Comparison of ENCODE assay signal across 20 cellular contexts in the genomic region with DNA sequence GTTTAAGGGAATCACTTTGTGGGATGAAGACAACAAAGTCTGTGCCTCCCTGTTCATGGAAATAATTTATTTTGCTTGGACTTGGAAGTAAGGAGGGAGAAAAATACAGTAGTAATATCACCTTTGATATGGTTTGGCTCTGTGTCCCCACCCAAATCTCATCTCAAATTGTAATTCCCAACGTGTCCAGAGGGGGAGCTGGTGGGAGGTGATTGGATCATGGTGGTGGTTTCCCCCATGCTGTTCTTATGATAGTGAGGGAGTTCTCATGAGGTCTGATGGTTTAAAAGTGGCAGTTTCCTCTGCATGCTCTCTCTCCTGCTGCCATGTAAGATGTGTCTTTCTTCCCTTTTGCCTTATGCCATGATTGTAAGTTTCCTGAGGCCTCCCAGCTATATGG.
DNase-seq lines count a peak whose midpoint lies in the region; TF ChIP-seq lines count a peak whose summit lies in the region.
"Had no signal": no experiment of that assay in that cellular context is flagged by ENCODE, and none has a peak within 500 bp of the region (broad histone marks: within the 10 kb centered on the region; RNA-seq: fewer than 3 reads in every experiment).

No MANE protein-coding gene starts in this region.

- H2BK120ac ChIP-seq in H9 (ENCODE audit: low read depth, low read length, poor library complexity, severe bottlenecking) = no peak overlapping the region

- H4K20me1 ChIP-seq in DOHH2 (ENCODE audit: control insufficient read depth, insufficient read depth, low read depth, low read length) (no peaks in the 10 kb centered on the region), H9 (ENCODE audit: control insufficient read depth, insufficient read depth, insufficient read length) (no peaks in the 10 kb centered on the region)
- H4K20me1 ChIP-seq: BLaER1 had no signal

- H3K4me1 Mint-ChIP-seq in H9 = peaks cover 10 to 11% of the 10 kb centered on the region in 2 experiments
- H3K4me1 Mint-ChIP-seq: naive B cell had no signal

- H3K27ac Mint-ChIP-seq in H9 = no peak overlapping the region
- H3K27ac Mint-ChIP-seq: naive B cell had no signal

- H3K9me3 Mint-ChIP-seq in H9 = peaks cover 5 to 7% of the 10 kb centered on the region in 2 experiments; a peak in 4 of 5 replicates

- H3F3A ChIP-seq in DOHH2 (ENCODE audit: control insufficient read depth, insufficient read depth) = no peaks in the 10 kb centered on the region

- no CpG with 5 or more reads among the region's 1 CpG for WGBS in H9 (ENCODE audit: extremely low coverage, insufficient read length, low lambda C conversion rate)

- H2BK5ac ChIP-seq in H9 (ENCODE audit: insufficient read length, low read length) = no peak overlapping the region

- no peaks in the 10 kb centered on the region for H3K9me2 ChIP-seq in DOHH2 (replicated peaks; ENCODE audit: control insufficient read depth, low read length)

- H3K27me3 ChIP-seq in DOHH2 (ENCODE audit: control insufficient read depth, low read length) = no peaks in the 10 kb centered on the region
- H3K27me3 ChIP-seq in H9 (ENCODE audit: insufficient read depth, low read length) = no peaks in the 10 kb centered on the region
- H3K27me3 ChIP-seq in kidney epithelial cell (ENCODE audit: control insufficient read depth, insufficient read depth, low read length) = no peaks in the 10 kb centered on the region
- H3K27me3 ChIP-seq: BLaER1, body of pancreas, testis had no signal

- H2AFZ ChIP-seq in H9 (ENCODE audit: low read length) = no peak overlapping the region

- no peak overlapping the region for H3K4ac ChIP-seq in H9 (ENCODE audit: low read depth, low read length)

- in situ Hi-C loops in astrocyte of the cerebellum (cut with HindIII; ENCODE audit: low sequenced_read_pairs) = no loop called here

- H3K27me3 Mint-ChIP-seq in H9 (ENCODE audit: low read depth) = peaks cover 2% of the 10 kb centered on the region
- H3K27me3 Mint-ChIP-seq: naive B cell had no signal

- H3K36me3 ChIP-seq in DOHH2 (ENCODE audit: control insufficient read depth, low read length) (no peaks in the 10 kb centered on the region), kidney epithelial cell (ENCODE audit: control insufficient read depth, insufficient read depth, low read length) (no peaks in the 10 kb centered on the region)
- H3K36me3 ChIP-seq: BLaER1 had no signal

- peaks cover 6 to 8% (median 6%) of the 10 kb centered on the region in 3 experiments; a peak in 4 of 7 replicates for H3K36me3 Mint-ChIP-seq in H9 (ENCODE audit: insufficient read depth in 1 of 3, low read depth in 3 of 3)
- H3K36me3 Mint-ChIP-seq: naive B cell had no signal

- H3K23ac ChIP-seq in H9 (ENCODE audit: insufficient read length, low read depth, low read length) = no peak overlapping the region

- H2BK20ac ChIP-seq in H9 (ENCODE audit: low read depth, low read length, poor library complexity, severe bottlenecking) = no peak overlapping the region

- H3K4me2 ChIP-seq in DOHH2 (ENCODE audit: low read length) (no peak overlapping the region), H9 (ENCODE audit: insufficient read depth, insufficient read length, low read length) (no peak overlapping the region)
- H3K4me2 ChIP-seq: BLaER1 had no signal

- H3K4me3 ChIP-seq in DOHH2 (ENCODE audit: low read length) (no peak overlapping the region), astrocyte of the cerebellum (ENCODE audit: low read depth, low read length) (no peak overlapping the region), kidney epithelial cell (ENCODE audit: low read depth, low read length) (no peak overlapping the region)
- H3K4me3 ChIP-seq: BLaER1, body of pancreas, SK-N-MC, skin epidermis, testis had no signal

- H3K27ac ChIP-seq in DOHH2 (ENCODE audit: low read depth, low read length) (no peak overlapping the region), H9 (ENCODE audit: insufficient read length, low read depth, low read length) (no peak overlapping the region)
- H3K27ac ChIP-seq: BLaER1, body of pancreas, SK-N-MC, skin epidermis, testis had no signal

- H3K79me1 ChIP-seq in H9 (ENCODE audit: insufficient read depth, low read depth, low read length, poor library complexity, severe bottlenecking) = no peaks in the 10 kb centered on the region

- H3K9me3 ChIP-seq in DOHH2 (ENCODE audit: control insufficient read depth, insufficient read depth, low read length) (peaks cover 4% of the 10 kb centered on the region; the same call in 1 of the 2 replicates), H9 (ENCODE audit: control insufficient read depth, low read depth, low read length) (no peaks in the 10 kb centered on the region)
- H3K9me3 ChIP-seq: body of pancreas, testis had no signal

- TF ChIP-seq CTCF in DOHH2 (IDR thresholded peaks at IDR 0.05; ENCODE audit: low read depth, low read length, poor library complexity, severe bottlenecking) (peak; percentile 44), H9 (conservative IDR thresholded peaks at IDR 0.05) (peak; percentile 57; the same call in 2 of the 3 replicates), astrocyte of the cerebellum (IDR thresholded peaks at IDR 0.05; ENCODE audit: low read depth, low read length, missing control alignments) (peak; percentile 17), kidney epithelial cell (IDR thresholded peaks at IDR 0.05; ENCODE audit: insufficient read depth, low read length, poor library complexity, severe bottlenecking) (peak; percentile 7)

- no peaks in the 10 kb centered on the region for H3K23me2 ChIP-seq in H9 (ENCODE audit: insufficient read length, low read depth, low read length, poor library complexity, severe bottlenecking)

- H4K91ac ChIP-seq in H9 (ENCODE audit: insufficient read length, low read depth, low read length) = no peak overlapping the region

- no peak overlapping the region for H3K18ac ChIP-seq in H9 (ENCODE audit: insufficient read length, low read depth, low read length)

- H4K5ac ChIP-seq in H9 (ENCODE audit: insufficient read length, low read depth, low read length) = no peak overlapping the region

- no peak overlapping the region for H2BK15ac ChIP-seq in H9 (ENCODE audit: low read depth, low read length)

- no peak overlapping the region for H2BK12ac ChIP-seq in H9 (ENCODE audit: insufficient read length, low read depth, low read length)

- no peak overlapping the region for H3K4me3 Mint-ChIP-seq in H9
- H3K4me3 Mint-ChIP-seq: naive B cell had no signal

- H3K9ac ChIP-seq in H9 (ENCODE audit: extremely low read depth, insufficient read length, low read length) = no peak overlapping the region
- H3K9ac ChIP-seq: BLaER1 had no signal

- no peak overlapping the region for H3T11ph ChIP-seq in H9 (ENCODE audit: low read length)

- H3K56ac ChIP-seq in H9 (ENCODE audit: insufficient read length, low read depth, low read length) = no peak overlapping the region

- no peak overlapping the region for H3K14ac ChIP-seq in H9 (ENCODE audit: insufficient read depth, low read length)

- no peaks in the 10 kb centered on the region for H3K79me2 ChIP-seq in DOHH2 (ENCODE audit: control insufficient read depth, low read length)
- H3K79me2 ChIP-seq in H9 (ENCODE audit: insufficient read depth, low read length) = no peaks in the 10 kb centered on the region

- DNase-seq in H9 = no peak
- DNase-seq in astrocyte of the cerebellum (ENCODE audit: low read depth) = no peak
- DNase-seq in kidney epithelial cell (ENCODE audit: low read depth) = no peak
- DNase-seq in activated CD8-positive, alpha-beta memory T cell treated with anti-CD3 and anti-CD28 coated beads, Interleukin-2, amount 50 U/mL, for 48 hours = no peak
- DNase-seq in GM03348 (ENCODE audit: low spot score) = no peak
- no peak for DNase-seq in activated CD8-positive, alpha-beta memory T cell treated with anti-CD3 and anti-CD28 coated beads for 24 hours
- DNase-seq: activated naive CD4-positive, alpha-beta T cell treated with anti-CD3 and anti-CD28 coated beads, Interleukin-2, amount 50 U/mL, for 16 hours; activated T-cell treated with anti-CD3 and anti-CD28 coated beads for 4 hours; body of pancreas; DMS153; islet precursor cell; mammary epithelial cell; naive B cell; NCI-H2081; NCI-H510A treated with DMSO at 0.1 percent for 48 hours; testis had no signal

- H4K8ac ChIP-seq in H9 (replicated peaks; ENCODE audit: insufficient read length, low read depth, low read length) = no peak overlapping the region

- H3K4me1 ChIP-seq in DOHH2 (ENCODE audit: control insufficient read depth, low read length) = no peaks in the 10 kb centered on the region
- H3K4me1 ChIP-seq in H9 (ENCODE audit: insufficient read depth, low read length) = no peaks in the 10 kb centered on the region
- H3K4me1 ChIP-seq: BLaER1, body of pancreas, testis had no signal

- H2AK5ac ChIP-seq in H9 (ENCODE audit: insufficient read length, low read length) = no peak overlapping the region

Comparison
In these comparisons a context has a peak if more than half of its experiments do, and no peak if none do; other contexts are left out.
1. CTCF ChIP-seq: peak in every context shown above with its lines; median percentile 57 in H9; 44 in DOHH2; 17 in astrocyte of the cerebellum; 7 in kidney epithelial cell.